ENCODE assay signal across 26 cellular contexts in genomic region chr10:9615179-9615578, GRCh38.
"Had no signal": no experiment of that assay in that cellular context is flagged by ENCODE, and none has a peak within 500 bp of the region (broad histone marks: within the 10 kb centered on the region; RNA-seq: fewer than 3 reads in every experiment).

No MANE protein-coding gene starts in this region.

- H3K9me3 Mint-ChIP-seq: activated T-helper 2 cell treated with anti-CD3 and anti-CD28 coated beads, Interferon-gamma antibody, Interleukin-2, Interleukin-4, amounts not matched to agents 10 μg/mL and 5 μg/mL and 100 μg/mL, durations not matched to agents 14 hours and 24 hours and 36 hours had no signal

- FAIRE-seq: keratinocyte, urothelium cell line had no signal

- H3K27ac ChIP-seq: cardiac muscle cell, dorsolateral prefrontal cortex, epithelial cell of prostate, tibial nerve had no signal

- H3K36me3 ChIP-seq: cardiac muscle cell, tibial nerve had no signal

- H3K27me3 ChIP-seq: cardiac muscle cell, dorsolateral prefrontal cortex, tibial nerve had no signal

- H3K36me3 Mint-ChIP-seq: activated naive CD8-positive, alpha-beta T cell treated with anti-CD3 and anti-CD28 coated beads, Interleukin-2, amount 10 ng/mL, durations not matched to agents 7 days and 5 days had no signal

- H3K4me1 Mint-ChIP-seq: activated CD4-positive, alpha-beta T cell treated with anti-CD3 and anti-CD28 coated beads, Interleukin-2, amount 10 ng/mL, durations not matched to agents 7 days and 5 days; activated naive CD8-positive, alpha-beta T cell treated with anti-CD3 and anti-CD28 coated beads, Interleukin-2, amount 10 ng/mL, durations not matched to agents 7 days and 5 days; endodermal cell; nephron progenitor cell had no signal

- H3K27ac Mint-ChIP-seq: activated CD4-positive, alpha-beta T cell treated with anti-CD3 and anti-CD28 coated beads, Interleukin-2, amount 10 ng/mL, durations not matched to agents 7 days and 5 days; activated CD8-positive, alpha-beta T cell treated with anti-CD3 and anti-CD28 coated beads, Interleukin-2, amount 10 ng/mL, durations not matched to agents 7 days and 5 days; activated naive CD8-positive, alpha-beta T cell treated with anti-CD3 and anti-CD28 coated beads, Interleukin-2, amount 10 ng/mL, durations not matched to agents 7 days and 5 days; activated T-cell treated with anti-CD3 and anti-CD28 coated beads, Interleukin-2, amount 50 U/mL, for 24 hours; activated T-helper 2 cell treated with anti-CD3 and anti-CD28 coated beads, Interferon-gamma antibody, Interleukin-2, Interleukin-4, amounts not matched to agents 10 μg/mL and 5 μg/mL and 100 μg/mL, durations not matched to agents 14 hours and 24 hours and 36 hours; endodermal cell; nephron progenitor cell had no signal

- ATAC-seq: activated CD4-positive, CD25-positive, alpha-beta regulatory T cell treated with anti-CD3 and anti-CD28 coated beads, Interleukin-2, amount 50 U/mL, for 24 hours; activated CD8-positive, alpha-beta T cell treated with anti-CD3 and anti-CD28 coated beads, Interleukin-2, amount 10 ng/mL, durations not matched to agents 7 days and 5 days; left lobe of liver; stimulated activated naive CD8-positive, alpha-beta T cell treated with anti-CD3 and anti-CD28 coated beads, Interleukin-15, Interleukin-2, amounts not matched to agents 100 U/mL and 50 U/mL, for 24 hours had no signal

- DNase-seq: activated CD4-positive, alpha-beta T cell treated with anti-CD3 and anti-CD28 coated beads, Interleukin-2, amount 10 ng/mL, durations not matched to agents 7 days and 5 days; activated CD8-positive, alpha-beta T cell treated with anti-CD3 and anti-CD28 coated beads, Interleukin-2, amount 10 ng/mL, durations not matched to agents 7 days and 5 days; activated naive CD4-positive, alpha-beta T cell treated with Interleukin-2 at 50 U/mL for 16 hours; activated naive CD8-positive, alpha-beta T cell treated with anti-CD3 and anti-CD28 coated beads, Interleukin-2, amount 10 ng/mL, durations not matched to agents 7 days and 5 days; activated T-cell treated with anti-CD3 and anti-CD28 coated beads, Interleukin-2, amount 50 U/mL, for 24 hours; anterior cingulate cortex; dorsolateral prefrontal cortex; endodermal cell; foreskin melanocyte; glutamatergic neuron; hypothalamus; midbrain; nephron progenitor cell; nucleus accumbens; stimulated activated CD4-positive, alpha-beta T cell treated with anti-CD3 and anti-CD28 coated beads, Interleukin-2, amount 100 ng/mL, for 24 hours; stimulated activated naive CD8-positive, alpha-beta T cell treated with anti-CD3 and anti-CD28 coated beads, Interleukin-15, Interleukin-2, amounts not matched to agents 100 U/mL and 50 U/mL, for 24 hours; substantia nigra; T-helper 1 cell had no signal

- H3K27me3 Mint-ChIP-seq: activated naive CD8-positive, alpha-beta T cell treated with anti-CD3 and anti-CD28 coated beads, Interleukin-2, amount 10 ng/mL, durations not matched to agents 7 days and 5 days had no signal

- H3K4me3 Mint-ChIP-seq: activated CD4-positive, alpha-beta T cell treated with anti-CD3 and anti-CD28 coated beads, Interleukin-2, amount 10 ng/mL, durations not matched to agents 7 days and 5 days; activated CD8-positive, alpha-beta T cell treated with anti-CD3 and anti-CD28 coated beads, Interleukin-2, amount 10 ng/mL, durations not matched to agents 7 days and 5 days; activated naive CD8-positive, alpha-beta T cell treated with anti-CD3 and anti-CD28 coated beads, Interleukin-2, amount 10 ng/mL, durations not matched to agents 7 days and 5 days; activated T-cell treated with anti-CD3 and anti-CD28 coated beads, Interleukin-2, amount 50 U/mL, for 24 hours; endodermal cell; nephron progenitor cell had no signal

- H3K4me3 ChIP-seq: cardiac muscle cell, dorsolateral prefrontal cortex, tibial nerve had no signal
